Comparison of ENCODE assay signal across 8 cellular contexts in the genomic region with DNA sequence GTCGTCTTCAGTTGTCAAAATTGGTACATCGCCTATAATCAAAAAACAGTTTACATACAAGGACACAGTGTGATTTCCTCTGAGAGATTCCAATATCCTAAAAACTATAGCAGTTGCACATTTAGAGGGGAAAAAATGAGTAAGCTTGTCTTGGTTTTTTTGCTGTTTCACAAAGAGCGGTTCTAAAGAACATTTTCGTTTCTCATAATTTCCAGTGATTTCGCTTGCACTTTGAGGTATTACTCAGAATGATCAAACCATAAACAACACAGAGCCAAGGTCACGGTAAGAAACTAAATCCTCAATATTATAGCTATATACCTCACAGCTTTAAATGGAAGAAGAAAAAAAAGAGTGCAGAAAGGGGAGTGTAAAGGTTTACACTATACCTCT. TPM values are rescaled to one million over a fixed set of nuclear protein-coding genes. Genes with fewer than 3 reads are reported as not detected.
A peak's percentile ranks its signal among the peaks of the same experiment; 100 is the strongest.
DNase-seq lines count a peak whose midpoint lies in the region; ATAC-seq, FAIRE-seq and TF ChIP-seq lines count a peak whose summit lies in the region.

No MANE protein-coding gene starts in this region.

- no peak for TF ChIP-seq POLR2A in K562 (conservative IDR thresholded peaks at IDR 0.05)

- no peak for TF ChIP-seq EP300 in K562 (IDR thresholded peaks at IDR 0.05; ENCODE audit: low read length)

- peaks cover 0 to 6% of the 10 kb centered on the region in 2 experiments; a peak in 1 of 5 replicates for H3K4me1 ChIP-seq in K562 (replicated peaks in 1 of 2; ENCODE audit: control insufficient read depth in 2 of 2, insufficient read depth in 2 of 2, low read length in 2 of 2)

- H3K27me3 ChIP-seq in BJ (ENCODE audit: control insufficient read depth, insufficient read depth, low read length) (no peaks in the 10 kb centered on the region), K562 (ENCODE audit: control insufficient read depth in 2 of 2, insufficient read depth in 2 of 2, low read length in 2 of 2) (peaks cover 0 to 5% of the 10 kb centered on the region in 2 experiments; a peak in 1 of 5 replicates)

- H3K4me3 ChIP-seq in BJ (ENCODE audit: low read depth, low read length): peak overlapping the region; percentile 98
- no peak overlapping the region for H3K4me3 ChIP-seq in K562

- in situ Hi-C loops in K562 (cut with MboI): no loop called here

- POLR2A ChIA-PET in BJ (lab: Charles Lee): no interaction called here
- POLR2A ChIA-PET in K562 (lab: Yijun Ruan, JAX): no interaction called here

- peak overlapping the region; percentile 72; the same call in 1 of the 2 replicates for H2AFZ ChIP-seq in K562 (ENCODE audit: low read depth, low read length)

- H3K27ac Mint-ChIP-seq in mesothelial cell of epicardium: peak overlapping the region; percentile 98

- H3K36me3 Mint-ChIP-seq in mesothelial cell of epicardium: peaks cover 21% of the 10 kb centered on the region

- H3K9ac ChIP-seq in K562 (ENCODE audit: insufficient read depth in 1 of 2, low read depth in 2 of 2, low read length in 2 of 2): no peak overlapping the region

- H3K9me1 ChIP-seq in K562 (ENCODE audit: control insufficient read depth, insufficient read depth, low read length): no peaks in the 10 kb centered on the region

- intact Hi-C loops in K562 (cut with micrococcal nuclease): no loop called here

- H4K20me1 ChIP-seq in K562 (replicated peaks; ENCODE audit: control insufficient read depth, insufficient read depth, low read length): no peaks in the 10 kb centered on the region

- TF ChIP-seq RAD21 in K562 (CRISPR knock-in tag; conservative IDR thresholded peaks at IDR 0.05 in 1 of 2, IDR thresholded peaks at IDR 0.05 in 1 of 2): no peak

- H3K9me3 Mint-ChIP-seq in mesothelial cell of epicardium: no peaks in the 10 kb centered on the region

- H3K27me3 Mint-ChIP-seq in mesothelial cell of epicardium (ENCODE audit: low read depth): peaks cover 7% of the 10 kb centered on the region

- H3K9me3 ChIP-seq in K562 (replicated peaks; ENCODE audit: control insufficient read depth, insufficient read depth, low read depth, low read length): no peaks in the 10 kb centered on the region

- CTCF ChIA-PET in BJ (lab: Yijun Ruan, JAX): interaction anchor here (1.2 kb wide), 1 partner anchor 11 kb away, joined by 3 read pairs; no protein-coding TSS in a partner anchor
- CTCF ChIA-PET in K562 (lab: Yijun Ruan, JAX; ENCODE audit: low intra/inter-chr PET ratio): no interaction called here

- ATAC-seq in GM19324 (IDR thresholded peaks at IDR 0.05; ENCODE audit: low FRiP score, unreplicated experiment) (peak; percentile 26), HG03354 (IDR thresholded peaks at IDR 0.05; ENCODE audit: poor library complexity, severe bottlenecking, unreplicated experiment) (peak; percentile 48), K562 (no peak)

- peak overlapping the region; percentile 89 for H3K4me3 Mint-ChIP-seq in mesothelial cell of epicardium

- H3K27ac ChIP-seq in K562 (ENCODE audit: extremely low read depth, low read depth, low read length): no peak overlapping the region

- H3K36me3 ChIP-seq in BJ (ENCODE audit: control insufficient read depth, insufficient read depth, low read length) (peaks cover 3% of the 10 kb centered on the region), K562 (ENCODE audit: control insufficient read depth, insufficient read depth, low read length) (no peaks in the 10 kb centered on the region)

- no peak for DNase-seq in BJ (ENCODE audit: low read depth)
- DNase-seq in K562 (ENCODE audit: extremely low read depth in 1 of 4, low spot score in 3 of 4): no peak
- DNase-seq in mesothelial cell of epicardium (ENCODE audit: low spot score in 2 of 2, unreplicated experiment in 2 of 2): no peak
- DNase-seq in hippocampal formation (lab: John Stamatoyannopoulos, UW): no peak
- no peak for DNase-seq in NCI-H2227 (lab: John Stamatoyannopoulos, UW; ENCODE audit: unreplicated experiment)
- no peak for DNase-seq in activated effector memory CD4-positive, alpha-beta T cell treated with Interleukin-2 at 50 U/mL for 16 hours

- no peak overlapping the region for H3K4me2 ChIP-seq in K562 (ENCODE audit: insufficient read depth, low read length)

- WGBS in K562 (ENCODE audit: insufficient coverage, low coverage, missing lambda C conversion rate): 22% methylated on average over 6 of the region's 6 CpGs

- BruUV-seq in K562 (replicated peaks; lab: Mats Ljungman, UMichigan): no TSS peak

- H3K4me1 Mint-ChIP-seq in mesothelial cell of epicardium: peaks cover 19% of the 10 kb centered on the region

- FAIRE-seq in K562 (lab: Jason Lieb, UNC): no peak

- TF ChIP-seq CTCF in BJ (IDR thresholded peaks at IDR 0.05; ENCODE audit: insufficient read depth, low read depth, low read length) (no peak), K562 (IDR thresholded peaks at IDR 0.05 in 2 of 3, conservative IDR thresholded peaks at IDR 0.05 in 1 of 3; ENCODE audit: insufficient read depth in 2 of 3, low read depth in 1 of 3, low read length in 3 of 3) (no peak), mesothelial cell of epicardium (IDR thresholded peaks at IDR 0.05; ENCODE audit: unreplicated experiment) (no peak)

- H3K79me2 ChIP-seq in K562 (ENCODE audit: control insufficient read depth, insufficient read depth, low read length): no peaks in the 10 kb centered on the region

TF ChIP-seq in K562, 482 proteins besides CTCF, POLR2A, EP300 and RAD21:
- TF ChIP-seq RBM25 (IDR thresholded peaks at IDR 0.05; ENCODE audit: low read depth, low read length, severe bottlenecking): no peak
- no peak for TF ChIP-seq NR2F6 (CRISPR knock-in tag; IDR thresholded peaks at IDR 0.05)
- no peak for TF ChIP-seq BMI1 (IDR thresholded peaks at IDR 0.05; ENCODE audit: low read length)
- no peak for TF ChIP-seq GTF2A2 (tag; IDR thresholded peaks at IDR 0.05)
- TF ChIP-seq SMAD3 (CRISPR knock-in tag; conservative IDR thresholded peaks at IDR 0.05): no peak
- TF ChIP-seq HNRNPK (IDR thresholded peaks at IDR 0.05; ENCODE audit: low read depth, low read length, poor library complexity, severe bottlenecking): no peak
- no peak for TF ChIP-seq ZNF263 (CRISPR knock-in tag; IDR thresholded peaks at IDR 0.05; ENCODE audit: borderline replicate concordance)
- TF ChIP-seq HMBOX1 (IDR thresholded peaks at IDR 0.05): no peak

RNA-seq across cellular contexts. Expression of gene MTX3, which starts 0.9 kb away (rescaled TPM):
- 5.1 and 9.6 TPM in 2 replicates for polyA plus RNA-seq in BJ (2011; rRNA removed)
- 4.9 and 7.4 TPM in 2 replicates for polyA minus RNA-seq in BJ (2011; rRNA and poly(A)+ RNA removed)
- 0.19 TPM in 1 of 2 replicates, not detected in the other for total RNA-seq in K562 (2011; cell fraction: chromatin; rRNA removed; ENCODE audit: low replicate concordance)
- under 0.01 and 0.17 TPM in 2 replicates for total RNA-seq in K562 (2011; cell fraction: nucleolus; rRNA removed)
- total RNA-seq in K562 (2011; cell fraction: nucleoplasm; rRNA removed): not detected in 2 replicates
- 0.08 and 0.14 TPM in 2 replicates for total RNA-seq in K562 (2014; rRNA removed)
- total RNA-seq in K562 (2014; rRNA removed; fragmentation: Illumina TruSeq; extraction: Trizol): 0.22 and 0.32 TPM in 2 replicates
- 0.15 and 0.36 TPM in 2 replicates for total RNA-seq in K562 (2015; rRNA removed; fragmentation: Illumina TruSeq; extraction: Trizol)
- total RNA-seq in K562 (2021): 0.11 and 0.29 TPM in 2 replicates
- 0.04 and 0.07 TPM in 2 replicates for polyA plus RNA-seq in K562 (2011; rRNA removed)
- 0.01 TPM in 1 of 2 replicates, not detected in the other for polyA plus RNA-seq in K562 (2011; cell fraction: cytosol; rRNA removed)
- polyA plus RNA-seq in K562 (2011; cell fraction: nucleus; rRNA removed): 0.04 TPM in 1 of 2 replicates, not detected in the other
- polyA plus RNA-seq in K562 (2012): 0.07 and 0.29 TPM in 2 replicates
- polyA plus RNA-seq in K562 (2014; fragmentation: Illumina TruSeq; extraction: Trizol): 0.11 and 0.12 TPM in 2 replicates
- polyA plus RNA-seq in K562 (2014; fragmentation: Nextera tagmentation; extraction: Ambion mirVana): under 1 TPM in 1 of 2 experiments, not detected in 1; 0.10 TPM
- polyA plus RNA-seq in K562 (2014; rRNA removed): 0.12 and 0.16 TPM in 2 replicates
- not detected in 2 replicates for polyA minus RNA-seq in K562 (2011; rRNA and poly(A)+ RNA removed)
- 0.19 TPM in 1 of 2 replicates, not detected in the other for polyA minus RNA-seq in K562 (2011; cell fraction: cytosol; rRNA and poly(A)+ RNA removed)
- 0.11 TPM in 1 of 2 replicates, not detected in the other for polyA minus RNA-seq in K562 (2011; cell fraction: nucleus; rRNA and poly(A)+ RNA removed)
- 28.4 to 32.7 TPM (median 29.9 TPM) in 3 replicates for total RNA-seq in mesothelial cell of epicardium

RNA-seq across cellular contexts. Expression of gene THBS4, which starts 44.9 kb away (rescaled TPM):
- polyA plus RNA-seq in BJ (2011; rRNA removed): 0.23 and 0.54 TPM in 2 replicates
- polyA minus RNA-seq in BJ (2011; rRNA and poly(A)+ RNA removed): 0.09 and 0.87 TPM in 2 replicates
- not detected in 2 replicates for total RNA-seq in K562 (2011; cell fraction: chromatin; rRNA removed; ENCODE audit: low replicate concordance)
- total RNA-seq in K562 (2011; cell fraction: nucleolus; rRNA removed): not detected in 2 replicates
- not detected in 2 replicates for total RNA-seq in K562 (2011; cell fraction: nucleoplasm; rRNA removed)
- total RNA-seq in K562 (2014; rRNA removed): not detected in 2 replicates
- total RNA-seq in K562 (2014; rRNA removed; fragmentation: Illumina TruSeq; extraction: Trizol): not detected in 2 replicates
- not detected in 2 replicates for total RNA-seq in K562 (2015; rRNA removed; fragmentation: Illumina TruSeq; extraction: Trizol)
- total RNA-seq in K562 (2021): not detected in 2 replicates
- polyA plus RNA-seq in K562 (2011; rRNA removed): not detected in 2 replicates
- 0.18 TPM in 1 of 2 replicates, not detected in the other for polyA plus RNA-seq in K562 (2011; cell fraction: cytosol; rRNA removed)
- polyA plus RNA-seq in K562 (2011; cell fraction: nucleus; rRNA removed): not detected in 2 replicates
- polyA plus RNA-seq in K562 (2012): 0.19 TPM in 1 of 2 replicates, not detected in the other
- not detected in 2 replicates for polyA plus RNA-seq in K562 (2014; fragmentation: Illumina TruSeq; extraction: Trizol)
- polyA plus RNA-seq in K562 (2014; fragmentation: Nextera tagmentation; extraction: Ambion mirVana): under 1 TPM; 0.07 to 0.08 TPM
- polyA plus RNA-seq in K562 (2014; rRNA removed): not detected in 2 replicates
- polyA minus RNA-seq in K562 (2011; rRNA and poly(A)+ RNA removed): 0.06 TPM in 1 of 2 replicates, not detected in the other
- polyA minus RNA-seq in K562 (2011; cell fraction: cytosol; rRNA and poly(A)+ RNA removed): not detected in 2 replicates
- not detected in 2 replicates for polyA minus RNA-seq in K562 (2011; cell fraction: nucleus; rRNA and poly(A)+ RNA removed)
- 15.6 to 17.3 TPM (median 17.1 TPM) in 3 replicates for total RNA-seq in mesothelial cell of epicardium

Comparison
In these comparisons a context has a peak if more than half of its experiments do, and no peak if none do; other contexts are left out.
1. RNA of gene MTX3, which starts 0.9 kb away (total RNA-seq): 28.4 to 32.7 TPM in mesothelial cell of epicardium; under 0.01 to 0.36 TPM in K562; every median in the first group is over 10 times any median in the second.
2. RNA of gene THBS4, which starts 44.9 kb away (total RNA-seq): 15.6 to 17.3 TPM in mesothelial cell of epicardium; not detected in K562; every median in the first group is over 10 times any median in the second.